In the genomic region with DNA sequence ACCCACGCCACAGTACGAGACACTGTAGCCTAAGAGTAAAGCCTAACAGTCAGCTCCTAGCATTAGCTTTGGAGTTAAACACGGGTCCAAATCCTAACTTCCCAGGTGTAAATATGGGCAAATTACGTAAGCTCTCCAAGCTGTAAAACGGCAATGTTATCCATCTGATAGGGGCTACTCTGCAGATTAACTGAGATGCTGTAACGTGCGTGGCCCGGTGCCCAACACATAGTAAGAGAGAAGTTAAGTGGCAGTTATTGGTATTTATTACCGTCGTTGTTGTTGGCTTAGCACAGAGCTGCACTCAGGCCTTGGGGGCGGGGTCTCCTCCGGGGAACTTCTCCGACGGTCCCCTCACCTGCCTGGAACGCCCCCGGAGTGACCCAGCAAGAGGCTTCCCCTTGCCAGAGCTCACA, we compare ENCODE assay signal across 8 cellular contexts. TPM values are rescaled to one million over a fixed set of nuclear protein-coding genes. Genes with fewer than 3 reads are reported as not detected.
DNase-seq lines count a peak whose midpoint lies in the region; ATAC-seq and TF ChIP-seq lines count a peak whose summit lies in the region.

No MANE protein-coding gene starts in this region.

- H3K36me3 ChIP-seq in SK-N-MC (ENCODE audit: insufficient read depth, low read length) (peaks cover 13% of the 10 kb centered on the region; the same call in 1 of the 2 replicates), gastrocnemius medialis (peaks cover 0 to 4% of the 10 kb centered on the region in 2 donors)

- intact Hi-C loops in gastrocnemius medialis (cut with DNase I; ENCODE audit: low total_unique reads) (loop anchor here (1.0 to 2.0 kb wide), 6 partner anchors 26 to 1710 kb away; a partner anchor contains a TSS), posterior cingulate gyrus (cut with DNase I) (loop anchor here (1.0 kb wide), 3 partner anchors 39 to 136 kb away; a partner anchor contains a TSS)

- peaks cover 37 to 54% of the 10 kb centered on the region in 2 donors for H3K4me1 ChIP-seq in gastrocnemius medialis

- in situ Hi-C loops in gastrocnemius medialis (cut with MboI; ENCODE audit: low sequenced_read_pairs in 4 of 4): loop anchor here in 1 of 4 donors (10.0 kb wide), 1 partner anchor 54 kb away; no protein-coding TSS in a partner anchor

- no peak for TF ChIP-seq POLR2A in gastrocnemius medialis (IDR thresholded peaks at IDR 0.05)

- H3K4me3 ChIP-seq in SK-N-MC (peak overlapping the region; percentile 94), fibroblast of pulmonary artery (replicated peaks; ENCODE audit: low read depth, low read length) (peak overlapping the region; percentile 82), gastrocnemius medialis (peak overlapping the region; percentile 70 to 89 (median 80))

- TF ChIP-seq CTCF in fibroblast of pulmonary artery (IDR thresholded peaks at IDR 0.05; ENCODE audit: low read length, missing control alignments) (no peak), gastrocnemius medialis (IDR thresholded peaks at IDR 0.05 in 4 of 5, conservative IDR thresholded peaks at IDR 0.05 in 1 of 5) (no peak)

- H3K9me3 ChIP-seq in SK-N-MC (ENCODE audit: low read depth, low read length) (no peaks in the 10 kb centered on the region), gastrocnemius medialis (no peaks in the 10 kb centered on the region)

- ATAC-seq in GM19023 (IDR thresholded peaks at IDR 0.05; ENCODE audit: unreplicated experiment): peak; percentile 2
- ATAC-seq in gastrocnemius medialis: no peak
- no peak for ATAC-seq in HG02885 (IDR thresholded peaks at IDR 0.05; ENCODE audit: poor library complexity, unreplicated experiment)

- H3K27ac ChIP-seq in SK-N-MC (peak overlapping the region; percentile 48; the same call in 1 of the 2 replicates), gastrocnemius medialis (peak overlapping the region; percentile 90 to 100 (median 98))

- DNase-seq in SK-N-MC (ENCODE audit: low read depth, low spot score) (no peak), fibroblast of pulmonary artery (ENCODE audit: low read depth) (no peak), gastrocnemius medialis (no peak), kidney tubule cell (ENCODE audit: low spot score) (no peak), posterior cingulate gyrus (no peak), DMS114 treated with DMSO at 0.1 percent for 48 hours (lab: John Stamatoyannopoulos, UW; ENCODE audit: unreplicated experiment) (no peak)

- no peaks in the 10 kb centered on the region for H3K27me3 ChIP-seq in gastrocnemius medialis

- H3K9ac ChIP-seq in SK-N-MC (ENCODE audit: insufficient read length): peak overlapping the region; percentile 89

RNA-seq across cellular contexts. Expression of a gene that starts 0.5 kb away (rescaled TPM):
- total RNA-seq in gastrocnemius medialis: 10 to 100 TPM; 57.5 to 72.4 (median 63.5) TPM

RNA-seq across cellular contexts. Expression of a gene that starts 7.1 kb away (rescaled TPM):
- total RNA-seq in gastrocnemius medialis: 100 to 1,000 TPM; 376 to 967 (median 474) TPM

RNA-seq across cellular contexts. Expression of a gene that starts 23.8 kb away (rescaled TPM):
- 1 to 10 TPM in 1 of 4 donors, under 1 TPM in 3; 0.61 to 1.6 (median 0.81) TPM for total RNA-seq in gastrocnemius medialis
